ENCODE assay signal across 1 cellular context in the genomic region with DNA sequence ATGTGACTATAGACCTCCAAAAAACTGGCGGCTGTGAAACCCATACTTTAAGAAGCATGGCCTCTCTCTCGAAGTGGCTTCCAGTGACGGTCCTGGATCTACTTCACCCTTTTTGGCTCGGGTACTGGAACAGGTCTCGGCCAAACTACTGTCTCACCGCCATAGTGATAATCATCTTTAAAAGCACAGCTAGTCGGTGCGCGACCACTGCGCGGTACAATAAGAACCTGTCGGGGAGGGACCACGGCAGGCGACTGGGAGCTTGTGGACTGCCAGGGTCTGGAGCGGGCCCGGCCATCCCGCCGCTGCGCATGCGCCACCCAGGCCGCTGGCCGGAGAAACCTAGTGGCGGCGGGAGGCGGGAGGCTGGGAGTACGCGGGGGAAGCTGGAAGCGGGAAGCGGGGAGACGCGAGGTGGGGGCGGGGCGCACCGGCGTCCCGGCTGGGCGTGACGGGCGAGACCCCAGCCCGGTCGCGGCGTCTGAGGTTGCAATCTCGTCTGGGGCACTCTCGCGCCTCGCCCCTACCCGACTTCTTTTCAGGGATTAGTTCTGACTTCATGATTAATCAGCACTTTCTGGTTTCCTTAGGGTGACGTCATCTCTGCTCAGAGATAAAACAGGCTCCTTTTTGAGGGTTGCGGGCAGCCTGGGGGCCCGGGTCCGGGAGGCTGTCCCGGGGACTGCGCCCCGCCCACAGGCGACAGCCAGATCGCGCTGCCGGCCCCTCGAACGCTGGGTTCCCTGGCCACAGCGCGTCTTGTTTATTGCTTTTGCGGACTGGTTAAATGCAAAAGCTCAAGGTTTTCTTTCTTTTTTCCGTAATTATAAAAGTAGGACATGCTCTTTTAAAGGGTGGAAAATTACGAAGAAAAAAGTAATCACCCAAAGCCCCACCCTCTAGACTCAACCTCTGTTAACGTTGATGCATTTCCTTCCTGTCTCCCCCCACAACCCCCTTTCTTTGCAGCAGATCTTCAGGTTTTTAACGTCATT.
TF ChIP-seq lines count a peak whose summit lies in the region.

No MANE protein-coding gene starts in this region.

TF ChIP-seq in H1, 55 proteins besides CTCF, POLR2A, EP300 and RAD21:
- TF ChIP-seq FOSL1 (IDR thresholded peaks at IDR 0.05; ENCODE audit: insufficient read depth, low read depth, low read length): no peak
- peak; percentile 20; the same call in 1 of the 2 replicates for TF ChIP-seq SP1 (IDR thresholded peaks at IDR 0.05; ENCODE audit: low read depth, low read length)
- peak; percentile 65; the same call in 1 of the 2 replicates for TF ChIP-seq BACH1 (IDR thresholded peaks at IDR 0.05; ENCODE audit: low read length)
- TF ChIP-seq, protein P1, sequence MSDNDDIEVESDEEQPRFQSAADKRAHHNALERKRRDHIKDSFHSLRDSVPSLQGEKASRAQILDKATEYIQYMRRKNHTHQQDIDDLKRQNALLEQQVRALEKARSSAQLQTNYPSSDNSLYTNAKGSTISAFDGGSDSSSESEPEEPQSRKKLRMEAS (IDR thresholded peaks at IDR 0.05): peak; percentile 71
- TF ChIP-seq RFX5 (IDR thresholded peaks at IDR 0.05; ENCODE audit: borderline replicate concordance, low read depth, low read length): no peak
- TF ChIP-seq KDM5A (IDR thresholded peaks at IDR 0.05; ENCODE audit: low read length): no peak
- no peak for TF ChIP-seq GTF2F1 (IDR thresholded peaks at IDR 0.05; ENCODE audit: borderline replicate concordance, low read depth, low read length)
- TF ChIP-seq, protein P2, sequence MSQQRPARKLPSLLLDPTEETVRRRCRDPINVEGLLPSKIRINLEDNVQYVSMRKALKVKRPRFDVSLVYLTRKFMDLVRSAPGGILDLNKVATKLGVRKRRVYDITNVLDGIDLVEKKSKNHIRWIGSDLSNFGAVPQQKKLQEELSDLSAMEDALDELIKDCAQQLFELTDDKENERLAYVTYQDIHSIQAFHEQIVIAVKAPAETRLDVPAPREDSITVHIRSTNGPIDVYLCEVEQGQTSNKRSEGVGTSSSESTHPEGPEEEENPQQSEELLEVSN (IDR thresholded peaks at IDR 0.05): peak; percentile 83
- peak; percentile 4; the same call in 1 of the 2 replicates for TF ChIP-seq YY1 (IDR thresholded peaks at IDR 0.05; ENCODE audit: low read depth, low read length)
- TF ChIP-seq MAFK (IDR thresholded peaks at IDR 0.05; ENCODE audit: low read depth, low read length): no peak; the same call in 1 of the 2 replicates
- TF ChIP-seq, protein P3, sequence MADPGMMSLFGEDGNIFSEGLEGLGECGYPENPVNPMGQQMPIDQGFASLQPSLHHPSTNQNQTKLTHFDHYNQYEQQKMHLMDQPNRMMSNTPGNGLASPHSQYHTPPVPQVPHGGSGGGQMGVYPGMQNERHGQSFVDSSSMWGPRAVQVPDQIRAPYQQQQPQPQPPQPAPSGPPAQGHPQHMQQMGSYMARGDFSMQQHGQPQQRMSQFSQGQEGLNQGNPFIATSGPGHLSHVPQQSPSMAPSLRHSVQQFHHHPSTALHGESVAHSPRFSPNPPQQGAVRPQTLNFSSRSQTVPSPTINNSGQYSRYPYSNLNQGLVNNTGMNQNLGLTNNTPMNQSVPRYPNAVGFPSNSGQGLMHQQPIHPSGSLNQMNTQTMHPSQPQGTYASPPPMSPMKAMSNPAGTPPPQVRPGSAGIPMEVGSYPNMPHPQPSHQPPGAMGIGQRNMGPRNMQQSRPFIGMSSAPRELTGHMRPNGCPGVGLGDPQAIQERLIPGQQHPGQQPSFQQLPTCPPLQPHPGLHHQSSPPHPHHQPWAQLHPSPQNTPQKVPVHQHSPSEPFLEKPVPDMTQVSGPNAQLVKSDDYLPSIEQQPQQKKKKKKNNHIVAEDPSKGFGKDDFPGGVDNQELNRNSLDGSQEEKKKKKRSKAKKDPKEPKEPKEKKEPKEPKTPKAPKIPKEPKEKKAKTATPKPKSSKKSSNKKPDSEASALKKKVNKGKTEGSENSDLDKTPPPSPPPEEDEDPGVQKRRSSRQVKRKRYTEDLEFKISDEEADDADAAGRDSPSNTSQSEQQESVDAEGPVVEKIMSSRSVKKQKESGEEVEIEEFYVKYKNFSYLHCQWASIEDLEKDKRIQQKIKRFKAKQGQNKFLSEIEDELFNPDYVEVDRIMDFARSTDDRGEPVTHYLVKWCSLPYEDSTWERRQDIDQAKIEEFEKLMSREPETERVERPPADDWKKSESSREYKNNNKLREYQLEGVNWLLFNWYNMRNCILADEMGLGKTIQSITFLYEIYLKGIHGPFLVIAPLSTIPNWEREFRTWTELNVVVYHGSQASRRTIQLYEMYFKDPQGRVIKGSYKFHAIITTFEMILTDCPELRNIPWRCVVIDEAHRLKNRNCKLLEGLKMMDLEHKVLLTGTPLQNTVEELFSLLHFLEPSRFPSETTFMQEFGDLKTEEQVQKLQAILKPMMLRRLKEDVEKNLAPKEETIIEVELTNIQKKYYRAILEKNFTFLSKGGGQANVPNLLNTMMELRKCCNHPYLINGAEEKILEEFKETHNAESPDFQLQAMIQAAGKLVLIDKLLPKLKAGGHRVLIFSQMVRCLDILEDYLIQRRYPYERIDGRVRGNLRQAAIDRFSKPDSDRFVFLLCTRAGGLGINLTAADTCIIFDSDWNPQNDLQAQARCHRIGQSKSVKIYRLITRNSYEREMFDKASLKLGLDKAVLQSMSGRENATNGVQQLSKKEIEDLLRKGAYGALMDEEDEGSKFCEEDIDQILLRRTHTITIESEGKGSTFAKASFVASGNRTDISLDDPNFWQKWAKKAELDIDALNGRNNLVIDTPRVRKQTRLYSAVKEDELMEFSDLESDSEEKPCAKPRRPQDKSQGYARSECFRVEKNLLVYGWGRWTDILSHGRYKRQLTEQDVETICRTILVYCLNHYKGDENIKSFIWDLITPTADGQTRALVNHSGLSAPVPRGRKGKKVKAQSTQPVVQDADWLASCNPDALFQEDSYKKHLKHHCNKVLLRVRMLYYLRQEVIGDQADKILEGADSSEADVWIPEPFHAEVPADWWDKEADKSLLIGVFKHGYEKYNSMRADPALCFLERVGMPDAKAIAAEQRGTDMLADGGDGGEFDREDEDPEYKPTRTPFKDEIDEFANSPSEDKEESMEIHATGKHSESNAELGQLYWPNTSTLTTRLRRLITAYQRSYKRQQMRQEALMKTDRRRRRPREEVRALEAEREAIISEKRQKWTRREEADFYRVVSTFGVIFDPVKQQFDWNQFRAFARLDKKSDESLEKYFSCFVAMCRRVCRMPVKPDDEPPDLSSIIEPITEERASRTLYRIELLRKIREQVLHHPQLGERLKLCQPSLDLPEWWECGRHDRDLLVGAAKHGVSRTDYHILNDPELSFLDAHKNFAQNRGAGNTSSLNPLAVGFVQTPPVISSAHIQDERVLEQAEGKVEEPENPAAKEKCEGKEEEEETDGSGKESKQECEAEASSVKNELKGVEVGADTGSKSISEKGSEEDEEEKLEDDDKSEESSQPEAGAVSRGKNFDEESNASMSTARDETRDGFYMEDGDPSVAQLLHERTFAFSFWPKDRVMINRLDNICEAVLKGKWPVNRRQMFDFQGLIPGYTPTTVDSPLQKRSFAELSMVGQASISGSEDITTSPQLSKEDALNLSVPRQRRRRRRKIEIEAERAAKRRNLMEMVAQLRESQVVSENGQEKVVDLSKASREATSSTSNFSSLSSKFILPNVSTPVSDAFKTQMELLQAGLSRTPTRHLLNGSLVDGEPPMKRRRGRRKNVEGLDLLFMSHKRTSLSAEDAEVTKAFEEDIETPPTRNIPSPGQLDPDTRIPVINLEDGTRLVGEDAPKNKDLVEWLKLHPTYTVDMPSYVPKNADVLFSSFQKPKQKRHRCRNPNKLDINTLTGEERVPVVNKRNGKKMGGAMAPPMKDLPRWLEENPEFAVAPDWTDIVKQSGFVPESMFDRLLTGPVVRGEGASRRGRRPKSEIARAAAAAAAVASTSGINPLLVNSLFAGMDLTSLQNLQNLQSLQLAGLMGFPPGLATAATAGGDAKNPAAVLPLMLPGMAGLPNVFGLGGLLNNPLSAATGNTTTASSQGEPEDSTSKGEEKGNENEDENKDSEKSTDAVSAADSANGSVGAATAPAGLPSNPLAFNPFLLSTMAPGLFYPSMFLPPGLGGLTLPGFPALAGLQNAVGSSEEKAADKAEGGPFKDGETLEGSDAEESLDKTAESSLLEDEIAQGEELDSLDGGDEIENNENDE (IDR thresholded peaks at IDR 0.05; ENCODE audit: insufficient replicate concordance, low read length): no peak
- TF ChIP-seq TAF7 (optimal IDR thresholded peaks at IDR 0.05; ENCODE audit: borderline replicate concordance, low read depth, low read length): peak; percentile 67
- peak; percentile 61 for TF ChIP-seq KDM4A (IDR thresholded peaks at IDR 0.05; ENCODE audit: low read depth, low read length, severe bottlenecking)
- no peak for TF ChIP-seq KDM1A (IDR thresholded peaks at IDR 0.05; ENCODE audit: borderline replicate concordance, low read length)
- no peak; the same call in 1 of the 2 replicates for TF ChIP-seq EGR1 (IDR thresholded peaks at IDR 0.05; ENCODE audit: borderline replicate concordance, low read depth, low read length)
- peak; percentile 64 for TF ChIP-seq TAF1 (IDR thresholded peaks at IDR 0.05; ENCODE audit: low read depth, low read length)
- peak; percentile 97; the same call in 1 of the 2 replicates for TF ChIP-seq RBBP5 (IDR thresholded peaks at IDR 0.05; ENCODE audit: borderline replicate concordance, low read depth, low read length)
- TF ChIP-seq TCF12 (IDR thresholded peaks at IDR 0.05; ENCODE audit: low read depth, low read length): no peak
- TF ChIP-seq, protein P4, sequence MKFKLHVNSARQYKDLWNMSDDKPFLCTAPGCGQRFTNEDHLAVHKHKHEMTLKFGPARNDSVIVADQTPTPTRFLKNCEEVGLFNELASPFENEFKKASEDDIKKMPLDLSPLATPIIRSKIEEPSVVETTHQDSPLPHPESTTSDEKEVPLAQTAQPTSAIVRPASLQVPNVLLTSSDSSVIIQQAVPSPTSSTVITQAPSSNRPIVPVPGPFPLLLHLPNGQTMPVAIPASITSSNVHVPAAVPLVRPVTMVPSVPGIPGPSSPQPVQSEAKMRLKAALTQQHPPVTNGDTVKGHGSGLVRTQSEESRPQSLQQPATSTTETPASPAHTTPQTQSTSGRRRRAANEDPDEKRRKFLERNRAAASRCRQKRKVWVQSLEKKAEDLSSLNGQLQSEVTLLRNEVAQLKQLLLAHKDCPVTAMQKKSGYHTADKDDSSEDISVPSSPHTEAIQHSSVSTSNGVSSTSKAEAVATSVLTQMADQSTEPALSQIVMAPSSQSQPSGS (IDR thresholded peaks at IDR 0.05; ENCODE audit: low read length): peak; percentile 97
- TF ChIP-seq POU5F1 (IDR thresholded peaks at IDR 0.05; ENCODE audit: low read depth, low read length): no peak
- TF ChIP-seq JUN (IDR thresholded peaks at IDR 0.05; ENCODE audit: low read depth, low read length): peak; percentile 63; the same call in 1 of the 2 replicates
- TF ChIP-seq EZH2 (IDR thresholded peaks at IDR 0.05; ENCODE audit: low read depth, low read length, severe bottlenecking): no peak
- TF ChIP-seq ASH2L (IDR thresholded peaks at IDR 0.05; ENCODE audit: low read length): peak; percentile 98
- peak; percentile 40; the same call in 1 of the 2 replicates for TF ChIP-seq CHD2 (IDR thresholded peaks at IDR 0.05; ENCODE audit: low read length)
- TF ChIP-seq PHF8 (conservative IDR thresholded peaks at IDR 0.05; ENCODE audit: low read depth, low read length): peak; percentile 72
- TF ChIP-seq SIRT6 (IDR thresholded peaks at IDR 0.05; ENCODE audit: low read length): no peak
- TF ChIP-seq CREB1 (IDR thresholded peaks at IDR 0.05): peak; percentile 88
- TF ChIP-seq ZNF274 (IDR thresholded peaks at IDR 0.05; ENCODE audit: borderline replicate concordance, extremely low read depth, low read length): no peak
- no peak for TF ChIP-seq SRF (IDR thresholded peaks at IDR 0.05; ENCODE audit: low read depth, low read length)
- no peak for TF ChIP-seq SUZ12 (IDR thresholded peaks at IDR 0.05; ENCODE audit: low read length)
- peak; percentile 99 for TF ChIP-seq JUND (IDR thresholded peaks at IDR 0.05; ENCODE audit: low read length)
- peak; percentile 37; the same call in 1 of the 2 replicates for TF ChIP-seq TBP (IDR thresholded peaks at IDR 0.05; ENCODE audit: low read depth, low read length)
- TF ChIP-seq SIX5 (IDR thresholded peaks at IDR 0.05; ENCODE audit: low read depth, low read length): no peak
- no peak for TF ChIP-seq CBX8 (IDR thresholded peaks at IDR 0.05; ENCODE audit: borderline replicate concordance, low read depth, low read length)
- no peak for TF ChIP-seq NANOG (IDR thresholded peaks at IDR 0.05; ENCODE audit: insufficient read depth, low read depth, low read length, poor library complexity, severe bottlenecking)
- TF ChIP-seq SP4 (IDR thresholded peaks at IDR 0.05; ENCODE audit: low read length): no peak; the same call in 1 of the 2 replicates
- TF ChIP-seq POLR2AphosphoS5 (IDR thresholded peaks at IDR 0.05; ENCODE audit: low read depth, low read length): peak; percentile 81
- no peak for TF ChIP-seq TEAD4 (IDR thresholded peaks at IDR 0.05; ENCODE audit: low read depth, low read length)
- TF ChIP-seq, protein P5, sequence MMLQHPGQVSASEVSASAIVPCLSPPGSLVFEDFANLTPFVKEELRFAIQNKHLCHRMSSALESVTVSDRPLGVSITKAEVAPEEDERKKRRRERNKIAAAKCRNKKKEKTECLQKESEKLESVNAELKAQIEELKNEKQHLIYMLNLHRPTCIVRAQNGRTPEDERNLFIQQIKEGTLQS (IDR thresholded peaks at IDR 0.05; ENCODE audit: insufficient read depth, low read depth, low read length): no peak
- TF ChIP-seq NRF1 (IDR thresholded peaks at IDR 0.05; ENCODE audit: low read depth, low read length): peak; percentile 88
- no peak for TF ChIP-seq SAP30 (IDR thresholded peaks at IDR 0.05; ENCODE audit: insufficient read depth, insufficient replicate concordance, low read length)
- TF ChIP-seq BCL11A (IDR thresholded peaks at IDR 0.05; ENCODE audit: low read depth in 2 of 2, low read length in 2 of 2): no peak
- TF ChIP-seq SIN3A (conservative IDR thresholded peaks at IDR 0.05 in 1 of 2, IDR thresholded peaks at IDR 0.05 in 1 of 2; ENCODE audit: low read depth in 1 of 2, low read length in 2 of 2): no peak
- no peak for TF ChIP-seq SP2 (IDR thresholded peaks at IDR 0.05; ENCODE audit: low read length)
- TF ChIP-seq CHD1 (IDR thresholded peaks at IDR 0.05; ENCODE audit: low read depth, low read length): no peak
